In genomic region chr11:93234602-93235207, GRCh38 we compare ENCODE assay signal across 8 cellular contexts. TPM values are rescaled to one million over a fixed set of nuclear protein-coding genes. Genes with fewer than 3 reads are reported as not detected.
DNase-seq lines count a peak whose midpoint lies in the region; ATAC-seq and TF ChIP-seq lines count a peak whose summit lies in the region.

No MANE protein-coding gene starts in this region.

- H3K27ac ChIP-seq in body of pancreas: no peak overlapping the region
- H3K27ac ChIP-seq in spleen: no peak overlapping the region

- no peaks in the 10 kb centered on the region for H3K9me3 ChIP-seq in body of pancreas
- no peaks in the 10 kb centered on the region for H3K9me3 ChIP-seq in spleen

- H3K27me3 ChIP-seq in body of pancreas (no peaks in the 10 kb centered on the region), spleen (replicated peaks in 1 of 7) (peaks cover 0 to 6% (median 0%) of the 10 kb centered on the region in 7 donors)

- DNase-seq in AG04449 (ENCODE audit: low read depth, low spot score) (peak; percentile 44), NCI-H1930 (lab: John Stamatoyannopoulos, UW) (peak; percentile 65 to 76), T1000 (lab: John Stamatoyannopoulos, UW) (peak; percentile 23), body of pancreas (peak; percentile 85 to 90 (median 89)), iPS DF 4.7 (ENCODE audit: extremely low read depth, low spot score) (peak; percentile 76), spleen (peak; percentile 85)

- intact Hi-C loops in body of pancreas (cut with DNase I) (loop anchor here (5.0 to 10.0 kb wide), 2 partner anchors 310 to 418 kb away; partner anchors contain the start of gene SMCO4), spleen (cut with DNase I; ENCODE audit: low total_unique reads) (loop anchor here (5.0 kb wide), 2 partner anchors 308 to 418 kb away; partner anchors contain the start of gene SMCO4)

- POLR2A ChIA-PET in AG04449 (lab: Yijun Ruan, JAX): no interaction called here

- peak; percentile 91 for TF ChIP-seq CTCF in AG04449 (IDR thresholded peaks at IDR 0.05; ENCODE audit: insufficient read depth, low read length, missing control alignments)
- TF ChIP-seq CTCF in body of pancreas (IDR thresholded peaks at IDR 0.05): peak; percentile 72 to 97 (median 96)
- TF ChIP-seq CTCF in spleen (IDR thresholded peaks at IDR 0.05 in 8 of 11, conservative IDR thresholded peaks at IDR 0.05 in 3 of 11): peak; percentile 71 to 93 (median 86)

- H3K4me3 ChIP-seq in AG04449 (ENCODE audit: low read depth, low read length): no peak overlapping the region
- no peak overlapping the region for H3K4me3 ChIP-seq in body of pancreas
- no peak overlapping the region for H3K4me3 ChIP-seq in spleen

- H3K36me3 ChIP-seq in body of pancreas (replicated peaks in 1 of 2; ENCODE audit: insufficient read depth in 1 of 2, low read depth in 2 of 2) (no peaks in the 10 kb centered on the region), spleen (no peaks in the 10 kb centered on the region)

- no peak for TF ChIP-seq POLR2A in body of pancreas (IDR thresholded peaks at IDR 0.05)
- TF ChIP-seq POLR2A in spleen (IDR thresholded peaks at IDR 0.05): no peak

- CTCF ChIA-PET in AG04449 (lab: Yijun Ruan, JAX): interaction anchor here (0.5 to 6.3 kb wide), 22 partner anchors 9 to 658 kb away, joined by 3 to 149 read pairs (median 6); partner anchors contain the start of gene CEP295

- WGBS in body of pancreas, 2 donors: 25% methylated on average over 4 of the region's 4 CpGs
- WGBS in spleen, 5 donors: 23 to 27% (median 25%) methylated on average over 4 of the region's 4 CpGs

- peaks cover 14% of the 10 kb centered on the region for H3K4me1 ChIP-seq in body of pancreas
- H3K4me1 ChIP-seq in spleen: peaks cover 0 to 4% (median 0%) of the 10 kb centered on the region in 6 donors

- ATAC-seq in GM18520 (IDR thresholded peaks at IDR 0.05; ENCODE audit: unreplicated experiment) (peak; percentile 95), HG03039 (IDR thresholded peaks at IDR 0.05; ENCODE audit: unreplicated experiment) (peak; percentile 98), body of pancreas (peak; percentile 99)

RNA-seq across cellular contexts. Expression of gene SLC36A4, which starts 36.9 kb away (rescaled TPM):
- 10 to 100 TPM; 10.9 to 17.8 TPM for total RNA-seq in body of pancreas
- total RNA-seq in spleen: 10 to 100 TPM; 14.0 to 41.4 (median 19.1) TPM
- polyA plus RNA-seq in spleen: 1 to 10 TPM; 2.6 to 3.6 (median 3.4) TPM

Comparison
In these comparisons a context has a peak if more than half of its experiments do, and no peak if none do; other contexts are left out.
1. DNase-seq: peak in every context shown above with its lines; median percentile 89 in body of pancreas; 85 in spleen; 76 in iPS DF 4.7; 70 in NCI-H1930; 44 in AG04449; 23 in T1000.